27 cellular contexts compared by ENCODE assay signal in the genomic region with DNA sequence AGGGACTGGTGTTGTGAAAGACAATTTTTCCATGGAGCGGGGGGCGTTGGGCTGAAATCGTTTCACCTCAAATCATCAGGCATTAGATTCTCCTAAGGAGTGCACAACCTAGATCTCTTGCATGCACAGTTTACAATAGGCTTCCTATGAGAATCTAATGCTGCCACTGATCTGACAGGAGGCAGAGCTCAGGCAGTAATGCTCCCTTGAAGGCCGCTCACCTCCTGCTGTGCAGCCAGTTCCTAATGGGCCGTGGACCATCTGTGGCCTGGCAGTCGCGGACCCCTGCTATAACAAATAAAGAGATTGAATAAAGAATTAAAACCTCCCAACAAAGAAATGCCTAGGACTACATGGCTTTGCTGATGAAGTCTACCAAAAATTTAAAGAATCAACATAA.
"Had no signal": no experiment of that assay in that cellular context is flagged by ENCODE, and none has a peak within 500 bp of the region (broad histone marks: within the 10 kb centered on the region; RNA-seq: fewer than 3 reads in every experiment).

No MANE protein-coding gene starts in this region.

- H3K36me3 Mint-ChIP-seq: activated naive CD8-positive, alpha-beta T cell treated with anti-CD3 and anti-CD28 coated beads, Interleukin-2, amount 10 ng/mL, durations not matched to agents 7 days and 5 days; mesothelial cell of epicardium; stimulated activated effector memory CD8-positive, alpha-beta T cell treated with anti-CD3 and anti-CD28 coated beads, Interleukin-12 subunit alpha, Interleukin-12 subunit beta, amount 100 ng/mL, for 72 hours had no signal

- H3K4me3 ChIP-seq: cardiac muscle cell, esophagus muscularis mucosa, left ventricle myocardium inferior, right lobe of liver, skin epidermis, stomach, suprapubic skin, tibial nerve had no signal

- ATAC-seq: activated T-cell treated with anti-CD3 and anti-CD28 coated beads, Interleukin-2, amount 50 U/mL, for 4 hours; naive thymus-derived CD8-positive, alpha-beta T cell; right lobe of liver; stimulated activated effector memory CD8-positive, alpha-beta T cell treated with anti-CD3 and anti-CD28 coated beads, Interleukin-12 subunit alpha, Interleukin-12 subunit beta, amount 100 ng/mL, for 72 hours had no signal

- H3K9me3 Mint-ChIP-seq: activated naive CD8-positive, alpha-beta T cell treated with anti-CD3 and anti-CD28 coated beads, Interleukin-2, amount 10 ng/mL, durations not matched to agents 7 days and 5 days; activated T-cell treated with anti-CD3 and anti-CD28 coated beads, Interleukin-2, amount 50 U/mL, for 4 hours; activated T-helper 2 cell treated with anti-CD3 and anti-CD28 coated beads, Interferon-gamma antibody, Interleukin-2, Interleukin-4, amounts not matched to agents 10 μg/mL and 5 μg/mL and 100 μg/mL, durations not matched to agents 14 hours and 24 hours and 36 hours; naive thymus-derived CD8-positive, alpha-beta T cell; stimulated activated effector memory CD8-positive, alpha-beta T cell treated with anti-CD3 and anti-CD28 coated beads, Interleukin-12 subunit alpha, Interleukin-12 subunit beta, amount 100 ng/mL, for 72 hours had no signal

- H3K27me3 ChIP-seq: cardiac muscle cell, esophagus muscularis mucosa, right lobe of liver, stomach, suprapubic skin, tibial nerve had no signal

- H3K27ac ChIP-seq: cardiac muscle cell, esophagus muscularis mucosa, left ventricle myocardium inferior, parathyroid adenoma, right lobe of liver, skin epidermis, stomach, suprapubic skin had no signal

- H3K36me3 ChIP-seq: cardiac muscle cell, esophagus muscularis mucosa, left ventricle myocardium inferior, right lobe of liver, stomach, suprapubic skin, tibial nerve had no signal

- H3K27ac Mint-ChIP-seq: activated naive CD8-positive, alpha-beta T cell treated with anti-CD3 and anti-CD28 coated beads, Interleukin-2, amount 10 ng/mL, durations not matched to agents 7 days and 5 days; activated T-helper 2 cell treated with anti-CD3 and anti-CD28 coated beads, Interferon-gamma antibody, Interleukin-2, Interleukin-4, amounts not matched to agents 10 μg/mL and 5 μg/mL and 100 μg/mL, durations not matched to agents 14 hours and 24 hours and 36 hours; mesothelial cell of epicardium; stimulated activated effector memory CD8-positive, alpha-beta T cell treated with anti-CD3 and anti-CD28 coated beads, Interleukin-12 subunit alpha, Interleukin-12 subunit beta, amount 100 ng/mL, for 72 hours had no signal

- DNase-seq: activated CD4-positive, alpha-beta T cell treated with anti-CD3 and anti-CD28 coated beads for 4 hours; activated CD4-positive, alpha-beta T cell treated with anti-CD3 and anti-CD28 coated beads, Interleukin-2, amount 50 U/mL, for 48 hours; activated CD4-positive, CD25-positive, alpha-beta regulatory T cell; activated CD8-positive, alpha-beta memory T cell treated with anti-CD3 and anti-CD28 coated beads, Interleukin-2, amount 50 U/mL, for 48 hours; activated naive CD4-positive, alpha-beta T cell treated with Interleukin-2 at 50 U/mL for 16 hours; activated naive CD8-positive, alpha-beta T cell treated with anti-CD3 and anti-CD28 coated beads, Interleukin-2, amount 10 ng/mL, durations not matched to agents 7 days and 5 days; activated T-cell treated with anti-CD3 and anti-CD28 coated beads, Interleukin-2, amount 50 U/mL, for 4 hours; amniotic stem cell; effector memory CD4-positive, alpha-beta T cell; hippocampal formation; left ventricle myocardium inferior; naive thymus-derived CD8-positive, alpha-beta T cell; nucleus accumbens; right lobe of liver; stimulated activated CD4-positive, alpha-beta T cell treated with anti-CD3 and anti-CD28 coated beads, Interleukin-2, amount 100 ng/mL, for 24 hours; stomach; T-helper 1 cell; T-helper 9 cell had no signal

- H3K27me3 Mint-ChIP-seq: naive thymus-derived CD8-positive, alpha-beta T cell had no signal

- H3K4me1 Mint-ChIP-seq: activated naive CD8-positive, alpha-beta T cell treated with anti-CD3 and anti-CD28 coated beads, Interleukin-2, amount 10 ng/mL, durations not matched to agents 7 days and 5 days; mesothelial cell of epicardium had no signal

- H3K9me3 ChIP-seq: esophagus muscularis mucosa, left ventricle myocardium inferior, right lobe of liver, stomach, suprapubic skin, tibial nerve had no signal

- H3K4me3 Mint-ChIP-seq: activated naive CD8-positive, alpha-beta T cell treated with anti-CD3 and anti-CD28 coated beads, Interleukin-2, amount 10 ng/mL, durations not matched to agents 7 days and 5 days; activated T-cell treated with anti-CD3 and anti-CD28 coated beads, Interleukin-2, amount 50 U/mL, for 4 hours; mesothelial cell of epicardium; naive thymus-derived CD8-positive, alpha-beta T cell; stimulated activated effector memory CD8-positive, alpha-beta T cell treated with anti-CD3 and anti-CD28 coated beads, Interleukin-12 subunit alpha, Interleukin-12 subunit beta, amount 100 ng/mL, for 72 hours had no signal
